8 cellular contexts compared by ENCODE assay signal in genomic region chr3:184229424-184230080, GRCh38. TPM values are rescaled to one million over a fixed set of nuclear protein-coding genes. Genes with fewer than 3 reads are reported as not detected.
DNase-seq lines count a peak whose midpoint lies in the region; TF ChIP-seq lines count a peak whose summit lies in the region.

TSS of gene VWA5B2 (plus strand) at chr3:184229585. CDS start at chr3:184230529, 944 bp downstream.

- H3K4me3 ChIP-seq in DOHH2 (ENCODE audit: low read length) = peak within 1 kb of the TSS; percentile 65
- H3K4me3 ChIP-seq in NB4 (ENCODE audit: low read depth, low read length) = no peak within 1 kb of the TSS
- H3K4me3 ChIP-seq in ascending aorta = peak within 1 kb of the TSS; percentile 66 to 76
- H3K4me3 ChIP-seq in iPS-20b (ENCODE audit: low read length) = peak within 1 kb of the TSS; percentile 62
- peak within 1 kb of the TSS; percentile 43 for H3K4me3 ChIP-seq in smooth muscle cell

- TF ChIP-seq POLR2A in NB4 (IDR thresholded peaks at IDR 0.05; ENCODE audit: extremely low read depth, insufficient read length) = no peak

- 0 out of 2 replicates have a peak, but pooled peaks cover 3% of the 10 kb centered on the region for H3F3A ChIP-seq in DOHH2 (ENCODE audit: control insufficient read depth, insufficient read depth)
- no peaks in the 10 kb centered on the region for H3F3A ChIP-seq in smooth muscle cell (ENCODE audit: low read depth)

- H3K27ac Mint-ChIP-seq in T-helper 1 cell treated with Interleukin-12 subunit alpha and Interleukin-12 subunit beta and Interleukin-4 antibody, amounts not matched to agents 30 μg/mL and 1 μg/mL, for 36 hours = no peak within 1 kb of the TSS

- intact Hi-C loops in ascending aorta (cut with DNase I) = no loop called here

- H3K27ac ChIP-seq in DOHH2 (ENCODE audit: low read depth, low read length) (no peak within 1 kb of the TSS), ascending aorta (no peak within 1 kb of the TSS), iPS-20b (ENCODE audit: low read length) (no peak within 1 kb of the TSS), smooth muscle cell (ENCODE audit: low read depth) (no peak within 1 kb of the TSS)

- no peaks in the 10 kb centered on the region for H3K9me3 ChIP-seq in DOHH2 (ENCODE audit: control insufficient read depth, insufficient read depth, low read length)
- H3K9me3 ChIP-seq in ascending aorta = no peaks in the 10 kb centered on the region
- no peaks in the 10 kb centered on the region for H3K9me3 ChIP-seq in iPS-20b (ENCODE audit: insufficient read depth, low read depth, low read length)
- no peaks in the 10 kb centered on the region for H3K9me3 ChIP-seq in smooth muscle cell (replicated peaks; ENCODE audit: low read depth)

- H3K36me3 ChIP-seq in DOHH2 (ENCODE audit: control insufficient read depth, low read length) = no peaks in the 10 kb centered on the region
- H3K36me3 ChIP-seq in ascending aorta = no peaks in the 10 kb centered on the region
- H3K36me3 ChIP-seq in iPS-20b (ENCODE audit: insufficient read depth, low read depth, low read length) = no peaks in the 10 kb centered on the region
- H3K36me3 ChIP-seq in smooth muscle cell (ENCODE audit: low read depth) = no peaks in the 10 kb centered on the region

- H3K27me3 ChIP-seq in DOHH2 (ENCODE audit: control insufficient read depth, low read length) = peaks cover 59% of the 10 kb centered on the region
- H3K27me3 ChIP-seq in ascending aorta = peaks cover 25% of the 10 kb centered on the region
- peaks cover 87% of the 10 kb centered on the region for H3K27me3 ChIP-seq in iPS-20b (ENCODE audit: insufficient read depth, low read length)
- peaks cover 90% of the 10 kb centered on the region for H3K27me3 ChIP-seq in smooth muscle cell (ENCODE audit: low read depth)

- H3K36me3 Mint-ChIP-seq in T-helper 1 cell treated with Interleukin-12 subunit alpha and Interleukin-12 subunit beta and Interleukin-4 antibody, amounts not matched to agents 30 μg/mL and 1 μg/mL, for 36 hours (ENCODE audit: low read depth) = no peaks in the 10 kb centered on the region

- H3K4me1 Mint-ChIP-seq in T-helper 1 cell treated with Interleukin-12 subunit alpha and Interleukin-12 subunit beta and Interleukin-4 antibody, amounts not matched to agents 30 μg/mL and 1 μg/mL, for 36 hours (ENCODE audit: low read depth) = peaks cover 12% of the 10 kb centered on the region

- H3K4me2 ChIP-seq in DOHH2 (ENCODE audit: low read length) = peak within 1 kb of the TSS; percentile 74
- H3K4me2 ChIP-seq in smooth muscle cell = peak within 1 kb of the TSS; percentile 86

- H2AFZ ChIP-seq in smooth muscle cell (ENCODE audit: low read depth) = no peak within 1 kb of the TSS

- H3K4me1 ChIP-seq in DOHH2 (ENCODE audit: control insufficient read depth, low read length) (peaks cover 24% of the 10 kb centered on the region), ascending aorta (peaks cover 10% of the 10 kb centered on the region in 2 donors), iPS-20b (ENCODE audit: insufficient read depth, low read length) (no peaks in the 10 kb centered on the region), smooth muscle cell (ENCODE audit: low read depth) (peaks cover 9% of the 10 kb centered on the region)

- H3K79me2 ChIP-seq in DOHH2 (ENCODE audit: control insufficient read depth, low read length) = no peaks in the 10 kb centered on the region
- H3K79me2 ChIP-seq in smooth muscle cell (ENCODE audit: low read depth) = no peaks in the 10 kb centered on the region

- peaks cover 65% of the 10 kb centered on the region for H3K27me3 Mint-ChIP-seq in T-helper 1 cell treated with Interleukin-12 subunit alpha and Interleukin-12 subunit beta and Interleukin-4 antibody, amounts not matched to agents 30 μg/mL and 1 μg/mL, for 36 hours (ENCODE audit: low read depth)

- H4K20me1 ChIP-seq in DOHH2 (ENCODE audit: control insufficient read depth, insufficient read depth, low read depth, low read length) (0 out of 2 replicates have a peak, but pooled peaks cover 6% of the 10 kb centered on the region), smooth muscle cell (ENCODE audit: low read depth) (no peaks in the 10 kb centered on the region)

- H3K9me3 Mint-ChIP-seq in T-helper 1 cell treated with Interleukin-12 subunit alpha and Interleukin-12 subunit beta and Interleukin-4 antibody, amounts not matched to agents 30 μg/mL and 1 μg/mL, for 36 hours = no peaks in the 10 kb centered on the region

- DNase-seq in H4 (ENCODE audit: low spot score) = peak; percentile 62
- peak; percentile 63 for DNase-seq in NB4 (ENCODE audit: low read depth)
- no peak for DNase-seq in ascending aorta (ENCODE audit: low spot score in 2 of 2)
- DNase-seq in smooth muscle cell (lab: John Stamatoyannopoulos, UW; ENCODE audit: unreplicated experiment) = peak; percentile 17
- no peak for DNase-seq in cortex of kidney (lab: John Stamatoyannopoulos, UW)

- TF ChIP-seq CTCF in DOHH2 (IDR thresholded peaks at IDR 0.05; ENCODE audit: low read depth, low read length, poor library complexity, severe bottlenecking) (no peak), NB4 (IDR thresholded peaks at IDR 0.05; ENCODE audit: low read depth, low read length) (no peak), ascending aorta (IDR thresholded peaks at IDR 0.05) (peak; percentile 14 to 46 (median 33)), smooth muscle cell (IDR thresholded peaks at IDR 0.05; ENCODE audit: borderline replicate concordance, insufficient read depth, poor library complexity, severe bottlenecking) (peak; percentile 8)

- H3K9ac ChIP-seq in iPS-20b (ENCODE audit: low read depth, low read length) = no peak within 1 kb of the TSS
- no peak within 1 kb of the TSS for H3K9ac ChIP-seq in smooth muscle cell (ENCODE audit: low read depth)

- H3K9me2 ChIP-seq in DOHH2 (replicated peaks; ENCODE audit: control insufficient read depth, low read length) = no peaks in the 10 kb centered on the region

- 2% methylated on average over 36 of the region's 64 CpGs for WGBS in smooth muscle cell (ENCODE audit: low lambda C conversion rate)

- peak within 1 kb of the TSS; percentile 28 for H3K4me3 Mint-ChIP-seq in T-helper 1 cell treated with Interleukin-12 subunit alpha and Interleukin-12 subunit beta and Interleukin-4 antibody, amounts not matched to agents 30 μg/mL and 1 μg/mL, for 36 hours

RNA-seq across cellular contexts. Expression of gene VWA5B2, which starts in this region (rescaled TPM):
- not detected in 2 replicates for total RNA-seq in H4 (2014; rRNA removed; shearing (Covaris generic))
- 0.32 TPM for total RNA-seq in ascending aorta
- not detected in 2 replicates for total RNA-seq in smooth muscle cell
- polyA plus RNA-seq in smooth muscle cell = 0.70 TPM in 1 of 2 replicates, not detected in the other

Comparison
In these comparisons a context has a peak if more than half of its experiments do, and no peak if none do; other contexts are left out.
1. Peak in DNase-seq in H4; RNA of the gene not detected or under 1 TPM.
2. Peak in DNase-seq, H3K4me3 ChIP-seq and H3K4me2 ChIP-seq in smooth muscle cell; RNA of the gene not detected or under 1 TPM.
3. CTCF ChIP-seq: peak in ascending aorta (3 of 3) and smooth muscle cell (single experiment); none in DOHH2 (single experiment) and NB4 (single experiment).